In the genomic region with DNA sequence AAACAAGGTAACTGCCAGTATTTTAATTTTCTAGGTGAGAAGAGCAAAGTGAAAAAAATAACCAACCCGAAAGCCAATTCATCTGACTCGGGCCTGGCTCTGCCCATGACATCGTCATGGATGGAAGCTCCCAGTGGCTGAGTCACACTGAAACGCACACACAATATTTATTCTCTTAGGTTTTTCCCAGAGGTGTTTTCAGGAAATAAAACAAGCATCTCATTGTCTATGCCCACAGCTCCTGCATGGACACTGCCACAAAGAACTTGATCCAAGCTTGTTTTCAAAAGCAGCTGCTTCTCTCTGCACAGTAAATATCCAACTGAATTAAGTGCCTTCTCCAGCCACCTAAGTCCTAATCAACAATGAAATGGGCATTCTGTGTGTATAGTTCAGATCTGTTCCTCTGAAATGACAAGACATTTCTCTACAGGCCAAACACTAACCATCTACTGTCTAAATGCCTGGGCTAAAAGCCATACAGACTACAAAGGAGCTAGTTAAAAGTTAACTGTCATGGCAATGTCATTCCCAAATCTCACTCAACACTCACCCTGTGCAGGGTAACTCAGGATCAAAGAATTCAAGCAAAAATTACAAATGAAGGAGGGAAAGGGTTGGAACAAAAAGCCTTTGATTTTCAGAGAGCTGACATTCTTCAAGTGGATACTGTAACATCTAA, we compare ENCODE assay signal across 10 cellular contexts.
DNase-seq lines count a peak whose midpoint lies in the region; ATAC-seq, FAIRE-seq and TF ChIP-seq lines count a peak whose summit lies in the region.
"Had no signal": no experiment of that assay in that cellular context is flagged by ENCODE, and none has a peak within 500 bp of the region (broad histone marks: within the 10 kb centered on the region; RNA-seq: fewer than 3 reads in every experiment).

No MANE protein-coding gene starts in this region.

- peaks cover 0 to 2% (median 0%) of the 10 kb centered on the region in 7 donors for H3K9me3 Mint-ChIP-seq in CD14-positive monocyte

- no peaks in the 10 kb centered on the region for H3K9me3 ChIP-seq in mucosa of descending colon
- H3K9me3 ChIP-seq: upper lobe of left lung had no signal

- no peak for TF ChIP-seq CTCF in bronchial epithelial cell (IDR thresholded peaks at IDR 0.05; ENCODE audit: insufficient read depth, low read length, severe bottlenecking)
- TF ChIP-seq CTCF in mucosa of descending colon (IDR thresholded peaks at IDR 0.05): no peak
- TF ChIP-seq CTCF in CD14-positive monocyte (IDR thresholded peaks at IDR 0.05): no peak

- H3K4me3 ChIP-seq in bronchial epithelial cell (ENCODE audit: low read depth, low read length) (no peak overlapping the region), mucosa of descending colon (no peak overlapping the region)
- H3K4me3 ChIP-seq: SK-N-MC, upper lobe of left lung had no signal

- intact Hi-C loops in mucosa of descending colon (cut with DNase I, micrococcal nuclease) (no loop called here), CD14-positive monocyte (cut with micrococcal nuclease) (no loop called here)

- H3K4me1 Mint-ChIP-seq in CD14-positive monocyte: peaks cover 5% of the 10 kb centered on the region

- H3K36me3 ChIP-seq in bronchial epithelial cell (ENCODE audit: control insufficient read depth, insufficient read depth, low read length): no peaks in the 10 kb centered on the region
- H3K36me3 ChIP-seq in mucosa of descending colon (ENCODE audit: low read depth): no peaks in the 10 kb centered on the region
- H3K36me3 ChIP-seq: upper lobe of left lung had no signal

- no peaks in the 10 kb centered on the region for H3K27me3 ChIP-seq in bronchial epithelial cell (ENCODE audit: control insufficient read depth, insufficient read depth, low read length)
- H3K27me3 ChIP-seq: upper lobe of left lung had no signal

- ATAC-seq in mucosa of descending colon: peak; percentile 97
- ATAC-seq in HG02840 (IDR thresholded peaks at IDR 0.05; ENCODE audit: low FRiP score, unreplicated experiment): no peak

- peaks cover 5% of the 10 kb centered on the region for H3K4me1 ChIP-seq in mucosa of descending colon (ENCODE audit: low read depth)

- no peak for FAIRE-seq in bronchial epithelial cell (lab: Jason Lieb, UNC)

- no peak overlapping the region for H3K27ac Mint-ChIP-seq in CD14-positive monocyte

- H3K27me3 Mint-ChIP-seq in CD14-positive monocyte (ENCODE audit: low read depth in 3 of 3): peaks cover 0 to 2% (median 0%) of the 10 kb centered on the region in 3 donors

- H3K4me3 Mint-ChIP-seq in CD14-positive monocyte: no peak overlapping the region

- DNase-seq in EH (ENCODE audit: low read depth) (peak; percentile 60), HuH-7 (ENCODE audit: low spot score) (peak; percentile 44), bronchial epithelial cell (ENCODE audit: low read depth) (peak; percentile 85), mucosa of descending colon (no peak), midbrain (lab: John Stamatoyannopoulos, UW) (no peak), NCI-H2171 treated with DMSO at 0.1 percent for 48 hours (lab: John Stamatoyannopoulos, UW) (no peak), CD14-positive monocyte (ENCODE audit: low spot score) (no peak)
- DNase-seq: upper lobe of left lung had no signal

- H3K36me3 Mint-ChIP-seq in CD14-positive monocyte: peaks cover 22 to 31% of the 10 kb centered on the region in 2 donors

Comparison
In these comparisons a context has a peak if more than half of its experiments do, and no peak if none do; other contexts are left out.
1. DNase-seq: peak in EH (single experiment), HuH-7 (single experiment) and bronchial epithelial cell (single experiment); none in mucosa of descending colon (0 of 3), midbrain (single experiment), NCI-H2171 treated with DMSO at 0.1 percent for 48 hours (single experiment) and CD14-positive monocyte (single experiment).